Comparison of ENCODE assay signal across 13 cellular contexts in genomic region chr1:158163000-158163947, GRCh38. TPM values are rescaled to one million over a fixed set of nuclear protein-coding genes. Genes with fewer than 3 reads are reported as not detected.
DNase-seq lines count a peak whose midpoint lies in the region; ATAC-seq lines count a peak whose summit lies in the region.
"Had no signal": no experiment of that assay in that cellular context is flagged by ENCODE, and none has a peak within 500 bp of the region (broad histone marks: within the 10 kb centered on the region; RNA-seq: fewer than 3 reads in every experiment).

No MANE protein-coding gene starts in this region.

- H3K9me3 Mint-ChIP-seq in naive thymus-derived CD4-positive, alpha-beta T cell = peaks cover 0 to 2% (median 0%) of the 10 kb centered on the region in 11 donors
- H3K9me3 Mint-ChIP-seq: stimulated activated naive CD8-positive, alpha-beta T cell treated with anti-CD3 and anti-CD28 coated beads, Interleukin-15, Interleukin-2, amounts not matched to agents 100 ng/mL and 50 ng/mL, for 24 hours had no signal

- no peak overlapping the region for H3K27ac Mint-ChIP-seq in naive thymus-derived CD4-positive, alpha-beta T cell
- H3K27ac Mint-ChIP-seq: stimulated activated naive CD8-positive, alpha-beta T cell treated with anti-CD3 and anti-CD28 coated beads, Interleukin-15, Interleukin-2, amounts not matched to agents 100 ng/mL and 50 ng/mL, for 24 hours had no signal

- H3K4me1 ChIP-seq in naive thymus-derived CD4-positive, alpha-beta T cell (ENCODE audit: control insufficient read depth in 2 of 2, insufficient read depth in 2 of 2, low read length in 2 of 2) = no peaks in the 10 kb centered on the region

- intact Hi-C loops in naive thymus-derived CD4-positive, alpha-beta T cell (cut with micrococcal nuclease) = no loop called here

- no peaks in the 10 kb centered on the region for H3K36me3 Mint-ChIP-seq in naive thymus-derived CD4-positive, alpha-beta T cell

- POLR2A ChIA-PET in naive thymus-derived CD4-positive, alpha-beta T cell (lab: Charles Lee) = no interaction called here

- H3K27me3 ChIP-seq in naive thymus-derived CD4-positive, alpha-beta T cell (ENCODE audit: control insufficient read depth in 2 of 2, insufficient read depth in 2 of 2, low read length in 2 of 2) = no peaks in the 10 kb centered on the region

- DNase-seq in naive thymus-derived CD4-positive, alpha-beta T cell = no peak
- DNase-seq in H4 (ENCODE audit: low spot score) = no peak
- no peak for DNase-seq in DMS 273 treated with DMSO at 0.1 percent for 48 hours (lab: John Stamatoyannopoulos, UW)
- no peak for DNase-seq in Ammon's horn (ENCODE audit: low spot score)
- DNase-seq: aorta, erythroblast, NCI-H774 had no signal

- H3K36me3 ChIP-seq in naive thymus-derived CD4-positive, alpha-beta T cell (ENCODE audit: control insufficient read depth in 2 of 3, insufficient read depth in 3 of 3, low read length in 3 of 3) = no peaks in the 10 kb centered on the region

- H3K27me3 Mint-ChIP-seq in naive thymus-derived CD4-positive, alpha-beta T cell = peaks cover 27 to 65% (median 58%) of the 10 kb centered on the region in 5 donors

- H3K4me1 Mint-ChIP-seq in naive thymus-derived CD4-positive, alpha-beta T cell = peaks cover 0 to 5% (median 0%) of the 10 kb centered on the region in 7 donors

- peak; percentile 98 for ATAC-seq in GM19035 (IDR thresholded peaks at IDR 0.05; ENCODE audit: unreplicated experiment)
- peak; percentile 98 for ATAC-seq in GM21825 (IDR thresholded peaks at IDR 0.05; ENCODE audit: unreplicated experiment)
- ATAC-seq in HG03439 (IDR thresholded peaks at IDR 0.05; ENCODE audit: unreplicated experiment) = peak; percentile 97
- ATAC-seq in naive thymus-derived CD4-positive, alpha-beta T cell = peak; percentile 67
- ATAC-seq: K562 had no signal

- H3K4me3 Mint-ChIP-seq in naive thymus-derived CD4-positive, alpha-beta T cell = no peak overlapping the region
- H3K4me3 Mint-ChIP-seq: stimulated activated naive CD8-positive, alpha-beta T cell treated with anti-CD3 and anti-CD28 coated beads, Interleukin-15, Interleukin-2, amounts not matched to agents 100 ng/mL and 50 ng/mL, for 24 hours had no signal

- CTCF ChIA-PET in naive thymus-derived CD4-positive, alpha-beta T cell (lab: Charles Lee) = no interaction called here

- H3K4me3 ChIP-seq in naive thymus-derived CD4-positive, alpha-beta T cell (ENCODE audit: low read length) = no peak overlapping the region
- H3K4me3 ChIP-seq: K562, lung had no signal

- H3K9me3 ChIP-seq in naive thymus-derived CD4-positive, alpha-beta T cell (ENCODE audit: control insufficient read depth in 2 of 3, low read length in 3 of 3) = no peaks in the 10 kb centered on the region

- no peak overlapping the region for H3K27ac ChIP-seq in naive thymus-derived CD4-positive, alpha-beta T cell (ENCODE audit: low read depth, low read length)

RNA-seq across cellular contexts. Expression of gene CD1D, which starts 17.4 kb away (rescaled TPM):
- 10 to 100 TPM in 1 of 5 experiments, 1 to 10 TPM in 1, under 1 TPM in 1, not detected in 2; 0.16 to 13.2 (median 1.7) TPM for total RNA-seq in naive thymus-derived CD4-positive, alpha-beta T cell
- polyA plus RNA-seq in naive thymus-derived CD4-positive, alpha-beta T cell = under 1 TPM in 1 of 2 donors, not detected in 1; 0.09 TPM
- total RNA-seq in H4 (2014; rRNA removed; shearing (Covaris generic)) = 0.64 and 2.0 TPM in 2 replicates
- total RNA-seq: K562 had no signal
